8 cellular contexts compared by ENCODE assay signal in genomic region chr7:129435414-129435829, GRCh38. TPM values are rescaled to one million over a fixed set of nuclear protein-coding genes. Genes with fewer than 3 reads are reported as not detected.
DNase-seq lines count a peak whose midpoint lies in the region; ATAC-seq, FAIRE-seq and TF ChIP-seq lines count a peak whose summit lies in the region.

No MANE protein-coding gene starts in this region.

- H3K4me1 Mint-ChIP-seq in activated T-helper 17 cell treated with anti-CD3 and anti-CD28 coated beads, Interleukin-2, amount 50 U/mL, for 72 hours = peaks cover 36% of the 10 kb centered on the region
- peaks cover 12% of the 10 kb centered on the region for H3K4me1 Mint-ChIP-seq in type B pancreatic cell (ENCODE audit: unreplicated experiment)

- DNase-seq in HepG2 (ENCODE audit: low spot score) = no peak
- no peak for DNase-seq in right lobe of liver
- no peak for DNase-seq in type B pancreatic cell (ENCODE audit: extremely low spot score, unreplicated experiment)
- no peak for DNase-seq in D341Med (ENCODE audit: low spot score)

- BruUV-seq in HepG2 (replicated peaks; lab: Mats Ljungman, UMichigan) = no TSS peak

- H4K20me1 ChIP-seq in HepG2 (ENCODE audit: insufficient read depth, low read length) = no peaks in the 10 kb centered on the region

- TF ChIP-seq EP300 in HepG2 (IDR thresholded peaks at IDR 0.05; ENCODE audit: low read depth in 2 of 2, low read length in 2 of 2) (no peak), HepG2 (CRISPR knock-in tag; IDR thresholded peaks at IDR 0.05; ENCODE audit: borderline replicate concordance) (no peak)

- no peaks in the 10 kb centered on the region for H3K27me3 ChIP-seq in HepG2 (ENCODE audit: control insufficient read depth in 1 of 2, insufficient read depth in 2 of 2, low read length in 2 of 2)
- H3K27me3 ChIP-seq in right lobe of liver = no peaks in the 10 kb centered on the region
- H3K27me3 ChIP-seq in iPS-15b (ENCODE audit: control insufficient read depth, insufficient read depth, low read length) = peaks cover 10% of the 10 kb centered on the region

- H3K27me3 Mint-ChIP-seq in activated T-helper 17 cell treated with anti-CD3 and anti-CD28 coated beads, Interleukin-2, amount 50 U/mL, for 72 hours = peaks cover 13% of the 10 kb centered on the region
- H3K27me3 Mint-ChIP-seq in type B pancreatic cell = peaks cover 54% of the 10 kb centered on the region

- peak overlapping the region; percentile 76; the same call in 1 of the 2 replicates for H3K9ac ChIP-seq in HepG2 (ENCODE audit: insufficient read depth, low read depth, low read length)
- H3K9ac ChIP-seq in iPS-15b (ENCODE audit: low read depth, low read length) = peak overlapping the region; percentile 89

- TF ChIP-seq RAD21 in HepG2 (CRISPR knock-in tag; IDR thresholded peaks at IDR 0.05) = no peak

- FAIRE-seq in HepG2 (lab: Jason Lieb, UNC) = no peak

- H3K27ac Mint-ChIP-seq in activated T-helper 17 cell treated with anti-CD3 and anti-CD28 coated beads, Interleukin-2, amount 50 U/mL, for 72 hours = peak overlapping the region; percentile 84
- no peak overlapping the region for H3K27ac Mint-ChIP-seq in type B pancreatic cell

- no peaks in the 10 kb centered on the region for H3K9me3 Mint-ChIP-seq in activated T-helper 17 cell treated with anti-CD3 and anti-CD28 coated beads, Interleukin-2, amount 50 U/mL, for 72 hours
- H3K9me3 Mint-ChIP-seq in type B pancreatic cell = no peaks in the 10 kb centered on the region

- H3K4me1 ChIP-seq in HepG2 (ENCODE audit: insufficient read depth, low read length) (peaks cover 25% of the 10 kb centered on the region), right lobe of liver (peaks cover 0 to 12% (median 0%) of the 10 kb centered on the region in 4 donors), iPS-15b (ENCODE audit: control insufficient read depth, insufficient read depth, low read length) (peaks cover 13% of the 10 kb centered on the region)

- H3K36me3 ChIP-seq in HepG2 (replicated peaks in 1 of 2; ENCODE audit: control insufficient read depth in 1 of 2, insufficient read depth in 2 of 2, low read length in 2 of 2) = no peaks in the 10 kb centered on the region
- no peaks in the 10 kb centered on the region for H3K36me3 ChIP-seq in right lobe of liver
- no peaks in the 10 kb centered on the region for H3K36me3 ChIP-seq in iPS-15b (ENCODE audit: control insufficient read depth, insufficient read depth, low read length)

- H3K4me2 ChIP-seq in HepG2 (ENCODE audit: low read depth, low read length) = peak overlapping the region; percentile 98

- H3K27ac ChIP-seq in HepG2 (ENCODE audit: extremely low read length, insufficient read depth, low read length) (no peak overlapping the region), right lobe of liver (no peak overlapping the region)

- TF ChIP-seq POLR2A in HepG2 (IDR thresholded peaks at IDR 0.05; ENCODE audit: insufficient read depth in 1 of 2, low read depth in 2 of 2, low read length in 2 of 2) (no peak), right lobe of liver (IDR thresholded peaks at IDR 0.05) (no peak)

- CTCF ChIA-PET in HepG2 (lab: Yijun Ruan, JAX; ENCODE audit: low intra/inter-chr PET ratio, low total read pairs) = no interaction called here

- WGBS in HepG2 (ENCODE audit: low lambda C conversion rate) = 100% methylated on average over 2 of the region's 2 CpGs
- 94% methylated on average over 2 of the region's 2 CpGs for WGBS in right lobe of liver (ENCODE audit: insufficient coverage, low coverage, low lambda C conversion rate, missing lambda C conversion rate)

- H3K79me2 ChIP-seq in HepG2 (ENCODE audit: insufficient read depth, low read length) = no peaks in the 10 kb centered on the region

- H3K36me3 Mint-ChIP-seq in activated T-helper 17 cell treated with anti-CD3 and anti-CD28 coated beads, Interleukin-2, amount 50 U/mL, for 72 hours (ENCODE audit: low read depth) = peaks cover 52% of the 10 kb centered on the region
- H3K36me3 Mint-ChIP-seq in type B pancreatic cell = peaks cover 3% of the 10 kb centered on the region

- intact Hi-C loops in HepG2 (cut with micrococcal nuclease; ENCODE audit: unreplicated experiment) = no loop called here
- intact Hi-C loops in right lobe of liver (cut with DNase I) = no loop called here

- no peak overlapping the region for H2AFZ ChIP-seq in HepG2 (ENCODE audit: low read length)

- H3K4me3 Mint-ChIP-seq in activated T-helper 17 cell treated with anti-CD3 and anti-CD28 coated beads, Interleukin-2, amount 50 U/mL, for 72 hours = peak overlapping the region; percentile 88
- H3K4me3 Mint-ChIP-seq in type B pancreatic cell = peak overlapping the region; percentile 96

- H3K4me3 ChIP-seq in HepG2 (replicated peaks in 1 of 3; ENCODE audit: insufficient read depth in 1 of 3, low read depth in 2 of 3, low read length in 3 of 3) = peak overlapping the region; percentile 68 to 87 (median 75)
- no peak overlapping the region for H3K4me3 ChIP-seq in right lobe of liver
- H3K4me3 ChIP-seq in iPS-15b (ENCODE audit: low read depth, low read length) = peak overlapping the region; percentile 86

- H3K9me3 ChIP-seq in HepG2 (ENCODE audit: low read length) = no peaks in the 10 kb centered on the region
- H3K9me3 ChIP-seq in right lobe of liver = no peaks in the 10 kb centered on the region
- H3K9me3 ChIP-seq in iPS-15b (ENCODE audit: control insufficient read depth, insufficient read depth, low read length) = no peaks in the 10 kb centered on the region

- no peak for ATAC-seq in HepG2
- no peak for ATAC-seq in right lobe of liver
- peak; percentile 22 for ATAC-seq in activated T-helper 17 cell treated with anti-CD3 and anti-CD28 coated beads, Interleukin-2, amount 50 U/mL, for 72 hours (replicated peaks)
- ATAC-seq in HG03432 (IDR thresholded peaks at IDR 0.05; ENCODE audit: unreplicated experiment) = no peak
- no peak for ATAC-seq in GM21825 (IDR thresholded peaks at IDR 0.05; ENCODE audit: unreplicated experiment)

- POLR2A ChIA-PET in HepG2 (lab: Yijun Ruan, JAX) = no interaction called here

- in situ Hi-C loops in HepG2 (cut with HindIII; ENCODE audit: extremely low pct_ligation_motif_present, low pct_unique_long_range_greater_than_20kb) = no loop called here

- TF ChIP-seq CTCF in HepG2 (CRISPR knock-in tag; IDR thresholded peaks at IDR 0.05) (no peak), right lobe of liver (IDR thresholded peaks at IDR 0.05) (no peak), type B pancreatic cell (conservative IDR thresholded peaks at IDR 0.05) (no peak)

TF ChIP-seq in HepG2, 621 proteins besides CTCF, POLR2A, EP300 and RAD21:
- TF ChIP-seq ISX (CRISPR knock-in tag; conservative IDR thresholded peaks at IDR 0.05) = no peak
- TF ChIP-seq EZH2 (conservative IDR thresholded peaks at IDR 0.05; ENCODE audit: low read depth, low read length) = no peak

RNA-seq across cellular contexts. Expression of gene STRIP2, which starts 1.2 kb away (rescaled TPM):
- 3.8 and 8.2 TPM in 2 replicates for total RNA-seq in HepG2 (2016; rRNA removed; fragmentation: Illumina TruSeq; extraction: Trizol)
- total RNA-seq in HepG2 (2016; cell fraction: cytosol; rRNA removed; fragmentation: Illumina TruSeq; extraction: Trizol; ENCODE audit: low read depth) = 0.71 and 0.97 TPM in 2 replicates
- total RNA-seq in HepG2 (2016; cell fraction: insoluble cytoplasmic fraction; rRNA removed; fragmentation: Illumina TruSeq; extraction: Trizol) = 3.5 and 7.5 TPM in 2 replicates
- total RNA-seq in HepG2 (2016; cell fraction: membrane; rRNA removed; fragmentation: Illumina TruSeq; extraction: Trizol) = 1.2 and 1.4 TPM in 2 replicates
- 14.1 and 16.6 TPM in 2 replicates for total RNA-seq in HepG2 (2016; cell fraction: nucleus; rRNA removed; fragmentation: Illumina TruSeq; extraction: Trizol)
- polyA plus RNA-seq in HepG2 (2011; rRNA removed) = 3.6 and 3.9 TPM in 2 replicates
- 0.67 and 0.81 TPM in 2 replicates for polyA plus RNA-seq in HepG2 (2011; cell fraction: cytosol; rRNA removed)
- 11.8 and 16.8 TPM in 2 replicates for polyA plus RNA-seq in HepG2 (2011; cell fraction: nucleus; rRNA removed)
- 1.4 and 2.1 TPM in 2 replicates for polyA plus RNA-seq in HepG2 (2012)
- 0.27 and 0.29 TPM in 2 replicates for polyA plus RNA-seq in HepG2 (2016; cell fraction: cytosol; fragmentation: Illumina TruSeq; extraction: Trizol; ENCODE audit: low read depth)
- polyA plus RNA-seq in HepG2 (2016; cell fraction: insoluble cytoplasmic fraction; fragmentation: Illumina TruSeq; extraction: Trizol; ENCODE audit: low read depth) = 2.0 and 2.9 TPM in 2 replicates
- polyA plus RNA-seq in HepG2 (2016; cell fraction: membrane; fragmentation: Illumina TruSeq; extraction: Trizol; ENCODE audit: low read depth) = 0.64 and 0.73 TPM in 2 replicates
- polyA plus RNA-seq in HepG2 (2016; cell fraction: nucleus; fragmentation: Illumina TruSeq; extraction: Trizol; ENCODE audit: insufficient read depth, low read depth) = 29.1 and 31.2 TPM in 2 replicates
- 2.4 and 13.2 TPM in 2 replicates for polyA minus RNA-seq in HepG2 (2011; rRNA and poly(A)+ RNA removed; ENCODE audit: low replicate concordance)
- 0.97 and 1.2 TPM in 2 replicates for polyA minus RNA-seq in HepG2 (2011; cell fraction: cytosol; rRNA and poly(A)+ RNA removed)
- polyA minus RNA-seq in HepG2 (2011; cell fraction: nucleus; rRNA and poly(A)+ RNA removed) = 5.3 and 5.7 TPM in 2 replicates
- total RNA-seq in right lobe of liver = under 1 TPM; 0.24 to 0.86 (median 0.42) TPM
- total RNA-seq in activated T-helper 17 cell treated with anti-CD3 and anti-CD28 coated beads, Interleukin-2, amount 50 U/mL, for 72 hours = 10 to 100 TPM; 51.7 to 78.4 TPM
- 1.00 and 8.7 TPM in 2 replicates for total RNA-seq in type B pancreatic cell (ENCODE audit: low replicate concordance)

Comparison
In these comparisons a context has a peak if more than half of its experiments do, and no peak if none do; other contexts are left out.
1. H3K4me3 ChIP-seq: peak in HepG2 (3 of 3) and iPS-15b (single experiment); none in right lobe of liver (0 of 3).